Comparison of ENCODE assay signal across 11 cellular contexts in genomic region chr7:84193787-84194186, GRCh38. TPM values are rescaled to one million over a fixed set of nuclear protein-coding genes. Genes with fewer than 3 reads are reported as not detected.
A peak's percentile ranks its signal among the peaks of the same experiment; 100 is the strongest.
DNase-seq lines count a peak whose midpoint lies in the region; ATAC-seq and TF ChIP-seq lines count a peak whose summit lies in the region.
"Had no signal": no experiment of that assay in that cellular context is flagged by ENCODE, and none has a peak within 500 bp of the region (broad histone marks: within the 10 kb centered on the region; RNA-seq: fewer than 3 reads in every experiment).

No MANE protein-coding gene starts in this region.

- H3K27me3 ChIP-seq in iPS-18a (ENCODE audit: control insufficient read depth, insufficient read depth, low read length) = no peaks in the 10 kb centered on the region
- no peaks in the 10 kb centered on the region for H3K27me3 ChIP-seq in thoracic aorta (replicated peaks; ENCODE audit: insufficient read depth)

- H3K4me1 ChIP-seq in iPS-18a (ENCODE audit: control insufficient read depth, low read depth, low read length) (peaks cover 54% of the 10 kb centered on the region), thoracic aorta (ENCODE audit: control insufficient read depth in 1 of 2, low read depth in 2 of 2) (peaks cover 0 to 10% of the 10 kb centered on the region in 2 donors)

- peak overlapping the region; percentile 33 for H3K4me3 Mint-ChIP-seq in activated naive CD8-positive, alpha-beta T cell
- H3K4me3 Mint-ChIP-seq in activated naive CD8-positive, alpha-beta T cell treated with anti-CD3 and anti-CD28 coated beads for 36 hours = no peak overlapping the region
- H3K4me3 Mint-ChIP-seq in activated naive CD8-positive, alpha-beta T cell treated with anti-CD3 and anti-CD28 coated beads, Interleukin-2, amount 50 U/mL, for 24 hours = peak overlapping the region; percentile 87

- no peaks in the 10 kb centered on the region for H3K9me3 Mint-ChIP-seq in activated naive CD8-positive, alpha-beta T cell (ENCODE audit: low read depth)
- H3K9me3 Mint-ChIP-seq in activated naive CD8-positive, alpha-beta T cell treated with anti-CD3 and anti-CD28 coated beads for 36 hours = no peaks in the 10 kb centered on the region
- H3K9me3 Mint-ChIP-seq in activated naive CD8-positive, alpha-beta T cell treated with anti-CD3 and anti-CD28 coated beads, Interleukin-2, amount 50 U/mL, for 24 hours = no peaks in the 10 kb centered on the region

- ATAC-seq in activated naive CD8-positive, alpha-beta T cell treated with anti-CD3 and anti-CD28 coated beads, Interleukin-2, amount 50 U/mL, for 24 hours = no peak
- ATAC-seq in thoracic aorta (ENCODE audit: insufficient number of reproducible peaks, low FRiP score, low read depth) = no peak

- H3K27ac ChIP-seq in iPS-18a (ENCODE audit: low read length) (no peak overlapping the region), thoracic aorta (no peak overlapping the region)

- H3K36me3 ChIP-seq in iPS-18a (ENCODE audit: control insufficient read depth, low read depth, low read length) = no peaks in the 10 kb centered on the region
- no peaks in the 10 kb centered on the region for H3K36me3 ChIP-seq in thoracic aorta

- H3K9me3 ChIP-seq in iPS-18a (ENCODE audit: control insufficient read depth, low read depth, low read length) = no peaks in the 10 kb centered on the region
- H3K9me3 ChIP-seq in thoracic aorta = no peaks in the 10 kb centered on the region

- DNase-seq in activated naive CD8-positive, alpha-beta T cell treated with anti-CD3 and anti-CD28 coated beads for 36 hours = no peak
- DNase-seq in activated naive CD8-positive, alpha-beta T cell treated with anti-CD3 and anti-CD28 coated beads, Interleukin-2, amount 50 U/mL, for 24 hours = no peak
- no peak for DNase-seq in thoracic aorta (ENCODE audit: low spot score)
- no peak for DNase-seq in stimulated activated CD8-positive, alpha-beta memory T cell treated with anti-CD3 and anti-CD28 coated beads, Interleukin-4, amount 100 ng/mL, for 48 hours
- no peak for DNase-seq in DMS79 treated with DMSO at 0.1 percent for 48 hours (lab: John Stamatoyannopoulos, UW)
- no peak for DNase-seq in stimulated activated CD4-positive, alpha-beta T cell treated with anti-CD3 and anti-CD28 coated beads, Interleukin-4, amount 100 ng/mL, for 1 hour
- DNase-seq: NCI-H1048; stimulated activated CD4-positive, alpha-beta T cell treated with anti-CD3 and anti-CD28 coated beads, Interleukin-2, amount 100 ng/mL, for 48 hours; T-helper 1 cell had no signal

- no peaks in the 10 kb centered on the region for H3K36me3 Mint-ChIP-seq in activated naive CD8-positive, alpha-beta T cell
- H3K36me3 Mint-ChIP-seq in activated naive CD8-positive, alpha-beta T cell treated with anti-CD3 and anti-CD28 coated beads for 36 hours = no peaks in the 10 kb centered on the region
- H3K36me3 Mint-ChIP-seq in activated naive CD8-positive, alpha-beta T cell treated with anti-CD3 and anti-CD28 coated beads, Interleukin-2, amount 50 U/mL, for 24 hours (ENCODE audit: low read depth) = no peaks in the 10 kb centered on the region

- H3K27ac Mint-ChIP-seq in activated naive CD8-positive, alpha-beta T cell = no peak overlapping the region
- H3K27ac Mint-ChIP-seq in activated naive CD8-positive, alpha-beta T cell treated with anti-CD3 and anti-CD28 coated beads for 36 hours = no peak overlapping the region
- no peak overlapping the region for H3K27ac Mint-ChIP-seq in activated naive CD8-positive, alpha-beta T cell treated with anti-CD3 and anti-CD28 coated beads, Interleukin-2, amount 50 U/mL, for 24 hours

- H3K9ac ChIP-seq in iPS-18a (ENCODE audit: low read length) = peak overlapping the region; percentile 74

- H3K4me3 ChIP-seq in iPS-18a (ENCODE audit: low read length) (peak overlapping the region; percentile 96), thoracic aorta (peak overlapping the region; percentile 71)

- H3K4me1 Mint-ChIP-seq in activated naive CD8-positive, alpha-beta T cell (ENCODE audit: low read depth) = peaks cover 23% of the 10 kb centered on the region
- peaks cover 27% of the 10 kb centered on the region for H3K4me1 Mint-ChIP-seq in activated naive CD8-positive, alpha-beta T cell treated with anti-CD3 and anti-CD28 coated beads for 36 hours
- H3K4me1 Mint-ChIP-seq in activated naive CD8-positive, alpha-beta T cell treated with anti-CD3 and anti-CD28 coated beads, Interleukin-2, amount 50 U/mL, for 24 hours = peaks cover 24% of the 10 kb centered on the region

- no peak for TF ChIP-seq CTCF in thoracic aorta (IDR thresholded peaks at IDR 0.05)

- peaks cover 2% of the 10 kb centered on the region for H3K27me3 Mint-ChIP-seq in activated naive CD8-positive, alpha-beta T cell
- peaks cover 14% of the 10 kb centered on the region for H3K27me3 Mint-ChIP-seq in activated naive CD8-positive, alpha-beta T cell treated with anti-CD3 and anti-CD28 coated beads for 36 hours
- H3K27me3 Mint-ChIP-seq in activated naive CD8-positive, alpha-beta T cell treated with anti-CD3 and anti-CD28 coated beads, Interleukin-2, amount 50 U/mL, for 24 hours = peaks cover 11% of the 10 kb centered on the region

RNA-seq across cellular contexts. Expression of gene SEMA3A, which starts 0.8 kb away (rescaled TPM):
- 1 to 10 TPM; 1.9 to 2.2 TPM for total RNA-seq in activated naive CD8-positive, alpha-beta T cell treated with anti-CD3 and anti-CD28 coated beads for 36 hours
- total RNA-seq in thoracic aorta = 1 to 10 TPM in 1 of 2 donors, under 1 TPM in 1; 0.68 to 1.1 TPM
